ENCODE assay signal across 17 cellular contexts in the genomic region with DNA sequence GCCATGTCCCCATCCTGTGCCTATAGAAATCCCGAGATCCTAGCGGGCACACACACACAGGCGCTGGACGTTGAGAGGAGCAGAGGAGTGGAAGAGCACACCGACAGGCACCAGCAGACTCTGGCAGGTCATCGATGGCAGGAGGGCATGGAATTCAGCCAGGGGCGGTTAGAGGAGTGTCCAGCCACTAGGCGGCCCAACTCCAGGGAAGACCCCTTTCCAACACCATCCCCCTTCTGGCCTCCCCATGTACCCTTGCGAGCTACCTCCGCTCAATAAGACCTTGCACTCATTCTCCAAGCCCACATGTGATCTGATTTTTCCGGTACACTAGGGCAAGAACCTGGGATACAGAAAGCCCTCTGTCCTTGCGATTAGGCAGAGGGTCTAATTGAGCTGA.
A peak's percentile ranks its signal among the peaks of the same experiment; 100 is the strongest.
DNase-seq lines count a peak whose midpoint lies in the region; ATAC-seq and TF ChIP-seq lines count a peak whose summit lies in the region.
"Had no signal": no experiment of that assay in that cellular context is flagged by ENCODE, and none has a peak within 500 bp of the region (broad histone marks: within the 10 kb centered on the region; RNA-seq: fewer than 3 reads in every experiment).

No MANE protein-coding gene starts in this region.

- H3K36me3 ChIP-seq in H7 (replicated peaks; ENCODE audit: control insufficient read depth, insufficient read depth, low read length) (no peaks in the 10 kb centered on the region), endodermal cell (ENCODE audit: control insufficient read depth, insufficient read depth, low read length) (no peaks in the 10 kb centered on the region)

- ATAC-seq in stimulated activated effector memory CD8-positive, alpha-beta T cell treated with anti-CD3 and anti-CD28 coated beads, Interleukin-12 subunit alpha, Interleukin-12 subunit beta, amount 100 ng/mL, for 72 hours = peak; percentile 31
- no peak for ATAC-seq in activated naive CD4-positive, alpha-beta T cell treated with anti-CD3 and anti-CD28 coated beads, Interleukin-2, amount 50 U/mL, for 72 hours
- no peak for ATAC-seq in HG03342 (IDR thresholded peaks at IDR 0.05; ENCODE audit: unreplicated experiment)
- ATAC-seq: CD8-positive, alpha-beta T cell; GM23338 had no signal

- 85 to 91% methylated on average over 10 to 12 of the region's 12 CpGs for WGBS in endodermal cell (ENCODE audit: insufficient coverage in 1 of 2, insufficient read length in 1 of 2), 2 experiments

- peaks cover 91% of the 10 kb centered on the region for H3K9me3 Mint-ChIP-seq in endodermal cell
- peaks cover 5% of the 10 kb centered on the region for H3K9me3 Mint-ChIP-seq in stimulated activated effector memory CD8-positive, alpha-beta T cell treated with anti-CD3 and anti-CD28 coated beads, Interleukin-12 subunit alpha, Interleukin-12 subunit beta, amount 100 ng/mL, for 72 hours
- peaks cover 2 to 9% of the 10 kb centered on the region in 2 donors for H3K9me3 Mint-ChIP-seq in activated naive CD4-positive, alpha-beta T cell treated with anti-CD3 and anti-CD28 coated beads, Interleukin-2, amount 50 U/mL, for 72 hours

- no peaks in the 10 kb centered on the region for H3K4me1 ChIP-seq in endodermal cell (ENCODE audit: control insufficient read depth, insufficient read depth, low read length)
- H3K4me1 ChIP-seq: Caco-2 had no signal

- H3K27ac Mint-ChIP-seq in endodermal cell = no peak overlapping the region
- H3K27ac Mint-ChIP-seq in stimulated activated effector memory CD8-positive, alpha-beta T cell treated with anti-CD3 and anti-CD28 coated beads, Interleukin-12 subunit alpha, Interleukin-12 subunit beta, amount 100 ng/mL, for 72 hours = no peak overlapping the region
- no peak overlapping the region for H3K27ac Mint-ChIP-seq in activated naive CD4-positive, alpha-beta T cell treated with anti-CD3 and anti-CD28 coated beads, Interleukin-2, amount 50 U/mL, for 72 hours
- H3K27ac Mint-ChIP-seq: CD8-positive, alpha-beta T cell; GM23338 had no signal

- TF ChIP-seq CTCF in endodermal cell (conservative IDR thresholded peaks at IDR 0.05) = no peak

- no peak overlapping the region for H3K4me3 Mint-ChIP-seq in endodermal cell
- H3K4me3 Mint-ChIP-seq in stimulated activated effector memory CD8-positive, alpha-beta T cell treated with anti-CD3 and anti-CD28 coated beads, Interleukin-12 subunit alpha, Interleukin-12 subunit beta, amount 100 ng/mL, for 72 hours = no peak overlapping the region
- H3K4me3 Mint-ChIP-seq: CD8-positive, alpha-beta T cell; GM23338 had no signal

- no peaks in the 10 kb centered on the region for H3K4me1 Mint-ChIP-seq in endodermal cell
- H3K4me1 Mint-ChIP-seq in stimulated activated effector memory CD8-positive, alpha-beta T cell treated with anti-CD3 and anti-CD28 coated beads, Interleukin-12 subunit alpha, Interleukin-12 subunit beta, amount 100 ng/mL, for 72 hours = no peaks in the 10 kb centered on the region
- H3K4me1 Mint-ChIP-seq: GM23338 had no signal

- no peaks in the 10 kb centered on the region for H3K36me3 Mint-ChIP-seq in endodermal cell (ENCODE audit: low read depth)
- H3K36me3 Mint-ChIP-seq in stimulated activated effector memory CD8-positive, alpha-beta T cell treated with anti-CD3 and anti-CD28 coated beads, Interleukin-12 subunit alpha, Interleukin-12 subunit beta, amount 100 ng/mL, for 72 hours = no peaks in the 10 kb centered on the region
- no peaks in the 10 kb centered on the region for H3K36me3 Mint-ChIP-seq in activated naive CD4-positive, alpha-beta T cell treated with anti-CD3 and anti-CD28 coated beads, Interleukin-2, amount 50 U/mL, for 72 hours
- H3K36me3 Mint-ChIP-seq: CD8-positive, alpha-beta T cell had no signal

- H3K27me3 Mint-ChIP-seq in endodermal cell (ENCODE audit: insufficient read depth) = no peaks in the 10 kb centered on the region

- H3K27ac ChIP-seq in endodermal cell (ENCODE audit: low read depth, low read length) = no peak overlapping the region

- H3K9me3 ChIP-seq in endodermal cell (ENCODE audit: control insufficient read depth, low read length) = peaks cover 79% of the 10 kb centered on the region
- H3K9me3 ChIP-seq: Caco-2 had no signal

- no peak overlapping the region for H3K9ac ChIP-seq in endodermal cell (ENCODE audit: extremely low read depth, low read length, poor library complexity, severe bottlenecking)

- DNase-seq in ELF-1 (ENCODE audit: low read depth, low spot score) (peak; percentile 2), H7 (peak; percentile 20), endodermal cell (peak; percentile 59), NCI-H2171 treated with DMSO at 0.1 percent for 48 hours (lab: John Stamatoyannopoulos, UW) (no peak), posterior cingulate gyrus (no peak)
- no peak for DNase-seq in stimulated activated effector memory CD8-positive, alpha-beta T cell treated with anti-CD3 and anti-CD28 coated beads, Interleukin-12 subunit alpha, Interleukin-12 subunit beta, amount 100 ng/mL, for 72 hours (ENCODE audit: low spot score in 2 of 2)
- no peak for DNase-seq in activated naive CD4-positive, alpha-beta T cell treated with anti-CD3 and anti-CD28 coated beads, Interleukin-2, amount 50 U/mL, for 72 hours (ENCODE audit: low spot score in 2 of 2)
- DNase-seq: 8988T; C1 segment of cervical spinal cord; Caco-2; CD8-positive, alpha-beta T cell; DMS153; DND-41; GF-D8; HCEC 1CT had no signal

- H3K27me3 ChIP-seq in H7 (ENCODE audit: control insufficient read depth, insufficient read depth, low read length) (no peaks in the 10 kb centered on the region), endodermal cell (ENCODE audit: control insufficient read depth, insufficient read depth, low read length, poor library complexity, severe bottlenecking) (no peaks in the 10 kb centered on the region)

- intact Hi-C loops in posterior cingulate gyrus (cut with DNase I) = no loop called here

- H3K4me3 ChIP-seq in H7 (ENCODE audit: insufficient read depth, low read depth, low read length) (no peak overlapping the region), endodermal cell (ENCODE audit: low read length) (no peak overlapping the region)
- H3K4me3 ChIP-seq: GM23338 had no signal

Comparison
In these comparisons a context has a peak if more than half of its experiments do, and no peak if none do; other contexts are left out.
1. DNase-seq: peak in ELF-1 (single experiment), H7 (single experiment) and endodermal cell (single experiment); none in stimulated activated effector memory CD8-positive, alpha-beta T cell treated with anti-CD3 and anti-CD28 coated beads, Interleukin-12 subunit alpha, Interleukin-12 subunit beta, amount 100 ng/mL, for 72 hours (0 of 2), NCI-H2171 treated with DMSO at 0.1 percent for 48 hours (single experiment), activated naive CD4-positive, alpha-beta T cell treated with anti-CD3 and anti-CD28 coated beads, Interleukin-2, amount 50 U/mL, for 72 hours (0 of 2) and posterior cingulate gyrus (0 of 10).